ENCODE assay signal across 1 cellular context in the genomic region with DNA sequence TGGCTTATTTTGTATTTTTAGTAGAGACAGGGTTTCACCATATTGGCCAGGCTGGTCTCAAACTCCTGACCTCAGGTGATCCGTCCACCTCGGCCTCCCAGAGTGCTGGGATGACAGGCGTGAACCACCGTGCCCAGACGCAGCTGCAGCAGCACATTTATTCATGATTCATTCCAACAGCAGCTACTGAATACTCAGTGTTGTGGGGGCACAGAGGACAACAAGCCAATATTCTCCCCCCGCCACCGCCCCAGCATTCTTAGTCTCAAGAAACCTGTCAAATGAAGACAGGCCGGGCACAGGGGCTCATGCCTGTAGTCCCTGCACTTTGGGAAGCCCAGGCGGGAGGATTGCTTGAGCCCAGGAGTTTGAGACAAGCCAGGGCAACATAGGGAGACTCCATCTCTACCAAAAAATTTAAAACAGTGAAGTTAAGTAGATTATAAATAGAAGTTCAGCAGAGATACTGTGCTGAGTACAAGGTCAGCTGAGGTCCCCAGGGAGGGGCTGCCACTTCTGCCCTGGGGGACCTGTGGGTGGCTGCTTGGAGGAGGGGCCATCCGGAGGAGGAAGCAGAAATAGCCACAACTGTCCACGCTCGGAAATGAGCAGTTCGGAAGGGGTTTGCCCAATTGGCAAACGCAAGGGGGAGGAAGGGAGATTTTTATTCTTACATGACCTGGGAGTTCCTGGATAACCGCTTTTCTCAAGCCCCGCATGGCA.
TF ChIP-seq lines count a peak whose summit lies in the region.

No MANE protein-coding gene starts in this region.

TF ChIP-seq in GM12878, 131 proteins besides CTCF, POLR2A, EP300 and RAD21 (continues in another document):
- TF ChIP-seq TBL1XR1 (IDR thresholded peaks at IDR 0.05; ENCODE audit: low read depth, low read length) (peak; percentile 97), HDGF (IDR thresholded peaks at IDR 0.05) (no peak; the same call in 1 of the 2 replicates), NR2C1 (IDR thresholded peaks at IDR 0.05) (no peak), PRDM15 (CRISPR knock-in tag; IDR thresholded peaks at IDR 0.05) (no peak), SIX5 (IDR thresholded peaks at IDR 0.05; ENCODE audit: low read depth, low read length, severe bottlenecking) (no peak), ETV6 (conservative IDR thresholded peaks at IDR 0.05 in 1 of 2, IDR thresholded peaks at IDR 0.05 in 1 of 2; ENCODE audit: borderline replicate concordance in 1 of 2, low read depth in 1 of 2) (peak in 1 of 2 experiments; percentile 66; a peak in 2 of 4 replicates), JUND (IDR thresholded peaks at IDR 0.05; ENCODE audit: low read depth, low read length) (peak; percentile 41; the same call in 1 of the 2 replicates), RCOR1 (conservative IDR thresholded peaks at IDR 0.05; ENCODE audit: low read depth, low read length) (no peak), NFXL1 (IDR thresholded peaks at IDR 0.05; ENCODE audit: borderline replicate concordance) (no peak), MEF2A (IDR thresholded peaks at IDR 0.05; ENCODE audit: insufficient read depth, low read depth, low read length) (peak; percentile 92), POLR2AphosphoS5 (IDR thresholded peaks at IDR 0.05; ENCODE audit: low read length) (no peak), FOXM1 (IDR thresholded peaks at IDR 0.05; ENCODE audit: low read depth, low read length) (peak; percentile 71; the same call in 1 of the 2 replicates), ZNF217 (IDR thresholded peaks at IDR 0.05) (no peak), HCFC1 (IDR thresholded peaks at IDR 0.05; ENCODE audit: low read length) (no peak), USF2 (IDR thresholded peaks at IDR 0.05; ENCODE audit: borderline replicate concordance, low read depth, low read length) (no peak), ZBTB11 (CRISPR knock-in tag; IDR thresholded peaks at IDR 0.05) (no peak), SPI1 (IDR thresholded peaks at IDR 0.05; ENCODE audit: borderline replicate concordance, insufficient read depth, low read depth, low read length) (peak; percentile 59; the same call in 1 of the 2 replicates), MTA2 (IDR thresholded peaks at IDR 0.05; ENCODE audit: low read depth) (no peak), EZH2 (IDR thresholded peaks at IDR 0.05; ENCODE audit: borderline replicate concordance, control insufficient read depth, low read depth, low read length) (no peak), ZNF384 (IDR thresholded peaks at IDR 0.05; ENCODE audit: borderline replicate concordance, low read depth, low read length) (no peak), NR2F1 (conservative IDR thresholded peaks at IDR 0.05) (peak; percentile 81), PML (IDR thresholded peaks at IDR 0.05; ENCODE audit: low read length) (peak; percentile 65), RUNX3 (IDR thresholded peaks at IDR 0.05; ENCODE audit: low read length) (peak; percentile 90), ZNF274 (IDR thresholded peaks at IDR 0.05; ENCODE audit: insufficient read depth, insufficient read length) (no peak), ZSCAN29 (IDR thresholded peaks at IDR 0.05) (no peak), ASH2L (IDR thresholded peaks at IDR 0.05; ENCODE audit: borderline replicate concordance, low read depth) (no peak; the same call in 1 of the 2 replicates), MYC (IDR thresholded peaks at IDR 0.05; ENCODE audit: insufficient read depth, insufficient read length, insufficient replicate concordance, low read length, severe bottlenecking) (no peak), KLF5 (IDR thresholded peaks at IDR 0.05; ENCODE audit: partially characterized antibody) (no peak), PAX8 (IDR thresholded peaks at IDR 0.05) (no peak), CBFB (IDR thresholded peaks at IDR 0.05; ENCODE audit: low read depth) (no peak; the same call in 1 of the 2 replicates)
- TF ChIP-seq, protein P1, sequence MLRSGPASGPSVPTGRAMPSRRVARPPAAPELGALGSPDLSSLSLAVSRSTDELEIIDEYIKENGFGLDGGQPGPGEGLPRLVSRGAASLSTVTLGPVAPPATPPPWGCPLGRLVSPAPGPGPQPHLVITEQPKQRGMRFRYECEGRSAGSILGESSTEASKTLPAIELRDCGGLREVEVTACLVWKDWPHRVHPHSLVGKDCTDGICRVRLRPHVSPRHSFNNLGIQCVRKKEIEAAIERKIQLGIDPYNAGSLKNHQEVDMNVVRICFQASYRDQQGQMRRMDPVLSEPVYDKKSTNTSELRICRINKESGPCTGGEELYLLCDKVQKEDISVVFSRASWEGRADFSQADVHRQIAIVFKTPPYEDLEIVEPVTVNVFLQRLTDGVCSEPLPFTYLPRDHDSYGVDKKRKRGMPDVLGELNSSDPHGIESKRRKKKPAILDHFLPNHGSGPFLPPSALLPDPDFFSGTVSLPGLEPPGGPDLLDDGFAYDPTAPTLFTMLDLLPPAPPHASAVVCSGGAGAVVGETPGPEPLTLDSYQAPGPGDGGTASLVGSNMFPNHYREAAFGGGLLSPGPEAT (IDR thresholded peaks at IDR 0.05; ENCODE audit: low read depth): no peak
- TF ChIP-seq, protein P2, sequence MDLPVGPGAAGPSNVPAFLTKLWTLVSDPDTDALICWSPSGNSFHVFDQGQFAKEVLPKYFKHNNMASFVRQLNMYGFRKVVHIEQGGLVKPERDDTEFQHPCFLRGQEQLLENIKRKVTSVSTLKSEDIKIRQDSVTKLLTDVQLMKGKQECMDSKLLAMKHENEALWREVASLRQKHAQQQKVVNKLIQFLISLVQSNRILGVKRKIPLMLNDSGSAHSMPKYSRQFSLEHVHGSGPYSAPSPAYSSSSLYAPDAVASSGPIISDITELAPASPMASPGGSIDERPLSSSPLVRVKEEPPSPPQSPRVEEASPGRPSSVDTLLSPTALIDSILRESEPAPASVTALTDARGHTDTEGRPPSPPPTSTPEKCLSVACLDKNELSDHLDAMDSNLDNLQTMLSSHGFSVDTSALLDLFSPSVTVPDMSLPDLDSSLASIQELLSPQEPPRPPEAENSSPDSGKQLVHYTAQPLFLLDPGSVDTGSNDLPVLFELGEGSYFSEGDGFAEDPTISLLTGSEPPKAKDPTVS (IDR thresholded peaks at IDR 0.05; ENCODE audit: low read depth, low read length): no peak
- TF ChIP-seq, protein P3, sequence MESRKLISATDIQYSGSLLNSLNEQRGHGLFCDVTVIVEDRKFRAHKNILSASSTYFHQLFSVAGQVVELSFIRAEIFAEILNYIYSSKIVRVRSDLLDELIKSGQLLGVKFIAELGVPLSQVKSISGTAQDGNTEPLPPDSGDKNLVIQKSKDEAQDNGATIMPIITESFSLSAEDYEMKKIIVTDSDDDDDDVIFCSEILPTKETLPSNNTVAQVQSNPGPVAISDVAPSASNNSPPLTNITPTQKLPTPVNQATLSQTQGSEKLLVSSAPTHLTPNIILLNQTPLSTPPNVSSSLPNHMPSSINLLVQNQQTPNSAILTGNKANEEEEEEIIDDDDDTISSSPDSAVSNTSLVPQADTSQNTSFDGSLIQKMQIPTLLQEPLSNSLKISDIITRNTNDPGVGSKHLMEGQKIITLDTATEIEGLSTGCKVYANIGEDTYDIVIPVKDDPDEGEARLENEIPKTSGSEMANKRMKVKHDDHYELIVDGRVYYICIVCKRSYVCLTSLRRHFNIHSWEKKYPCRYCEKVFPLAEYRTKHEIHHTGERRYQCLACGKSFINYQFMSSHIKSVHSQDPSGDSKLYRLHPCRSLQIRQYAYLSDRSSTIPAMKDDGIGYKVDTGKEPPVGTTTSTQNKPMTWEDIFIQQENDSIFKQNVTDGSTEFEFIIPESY (IDR thresholded peaks at IDR 0.05): no peak
- TF ChIP-seq, protein P4, sequence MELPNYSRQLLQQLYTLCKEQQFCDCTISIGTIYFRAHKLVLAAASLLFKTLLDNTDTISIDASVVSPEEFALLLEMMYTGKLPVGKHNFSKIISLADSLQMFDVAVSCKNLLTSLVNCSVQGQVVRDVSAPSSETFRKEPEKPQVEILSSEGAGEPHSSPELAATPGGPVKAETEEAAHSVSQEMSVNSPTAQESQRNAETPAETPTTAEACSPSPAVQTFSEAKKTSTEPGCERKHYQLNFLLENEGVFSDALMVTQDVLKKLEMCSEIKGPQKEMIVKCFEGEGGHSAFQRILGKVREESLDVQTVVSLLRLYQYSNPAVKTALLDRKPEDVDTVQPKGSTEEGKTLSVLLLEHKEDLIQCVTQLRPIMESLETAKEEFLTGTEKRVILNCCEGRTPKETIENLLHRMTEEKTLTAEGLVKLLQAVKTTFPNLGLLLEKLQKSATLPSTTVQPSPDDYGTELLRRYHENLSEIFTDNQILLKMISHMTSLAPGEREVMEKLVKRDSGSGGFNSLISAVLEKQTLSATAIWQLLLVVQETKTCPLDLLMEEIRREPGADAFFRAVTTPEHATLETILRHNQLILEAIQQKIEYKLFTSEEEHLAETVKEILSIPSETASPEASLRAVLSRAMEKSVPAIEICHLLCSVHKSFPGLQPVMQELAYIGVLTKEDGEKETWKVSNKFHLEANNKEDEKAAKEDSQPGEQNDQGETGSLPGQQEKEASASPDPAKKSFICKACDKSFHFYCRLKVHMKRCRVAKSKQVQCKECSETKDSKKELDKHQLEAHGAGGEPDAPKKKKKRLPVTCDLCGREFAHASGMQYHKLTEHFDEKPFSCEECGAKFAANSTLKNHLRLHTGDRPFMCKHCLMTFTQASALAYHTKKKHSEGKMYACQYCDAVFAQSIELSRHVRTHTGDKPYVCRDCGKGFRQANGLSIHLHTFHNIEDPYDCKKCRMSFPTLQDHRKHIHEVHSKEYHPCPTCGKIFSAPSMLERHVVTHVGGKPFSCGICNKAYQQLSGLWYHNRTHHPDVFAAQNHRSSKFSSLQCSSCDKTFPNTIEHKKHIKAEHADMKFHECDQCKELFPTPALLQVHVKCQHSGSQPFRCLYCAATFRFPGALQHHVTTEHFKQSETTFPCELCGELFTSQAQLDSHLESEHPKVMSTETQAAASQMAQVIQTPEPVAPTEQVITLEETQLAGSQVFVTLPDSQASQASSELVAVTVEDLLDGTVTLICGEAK (IDR thresholded peaks at IDR 0.05; ENCODE audit: borderline replicate concordance): 0 out of 2 replicates have a peak, but pooled peaks have one; percentile 9
- TF ChIP-seq, protein P5, sequence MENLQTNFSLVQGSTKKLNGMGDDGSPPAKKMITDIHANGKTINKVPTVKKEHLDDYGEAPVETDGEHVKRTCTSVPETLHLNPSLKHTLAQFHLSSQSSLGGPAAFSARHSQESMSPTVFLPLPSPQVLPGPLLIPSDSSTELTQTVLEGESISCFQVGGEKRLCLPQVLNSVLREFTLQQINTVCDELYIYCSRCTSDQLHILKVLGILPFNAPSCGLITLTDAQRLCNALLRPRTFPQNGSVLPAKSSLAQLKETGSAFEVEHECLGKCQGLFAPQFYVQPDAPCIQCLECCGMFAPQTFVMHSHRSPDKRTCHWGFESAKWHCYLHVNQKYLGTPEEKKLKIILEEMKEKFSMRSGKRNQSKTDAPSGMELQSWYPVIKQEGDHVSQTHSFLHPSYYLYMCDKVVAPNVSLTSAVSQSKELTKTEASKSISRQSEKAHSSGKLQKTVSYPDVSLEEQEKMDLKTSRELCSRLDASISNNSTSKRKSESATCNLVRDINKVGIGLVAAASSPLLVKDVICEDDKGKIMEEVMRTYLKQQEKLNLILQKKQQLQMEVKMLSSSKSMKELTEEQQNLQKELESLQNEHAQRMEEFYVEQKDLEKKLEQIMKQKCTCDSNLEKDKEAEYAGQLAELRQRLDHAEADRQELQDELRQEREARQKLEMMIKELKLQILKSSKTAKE (IDR thresholded peaks at IDR 0.05; ENCODE audit: low read depth, poor library complexity, severe bottlenecking): peak; percentile 59
